Comparison of ENCODE assay signal across 12 cellular contexts in genomic region chr4:15400276-15400675, GRCh38. TPM values are rescaled to one million over a fixed set of nuclear protein-coding genes. Genes with fewer than 3 reads are reported as not detected.
A peak's percentile ranks its signal among the peaks of the same experiment; 100 is the strongest.
DNase-seq lines count a peak whose midpoint lies in the region; TF ChIP-seq lines count a peak whose summit lies in the region.
"Had no signal": no experiment of that assay in that cellular context is flagged by ENCODE, and none has a peak within 500 bp of the region (broad histone marks: within the 10 kb centered on the region; RNA-seq: fewer than 3 reads in every experiment).

No MANE protein-coding gene starts in this region.

- peak overlapping the region; percentile 83 for H3K4me2 ChIP-seq in Loucy (ENCODE audit: low read depth, low read length, poor library complexity, severe bottlenecking)
- peak overlapping the region; percentile 69 for H3K4me2 ChIP-seq in osteoblast (ENCODE audit: insufficient read depth, low read length)

- H3K36me3 ChIP-seq in A673 (ENCODE audit: insufficient read depth, low read length, poor library complexity, severe bottlenecking) (no peaks in the 10 kb centered on the region), Loucy (ENCODE audit: insufficient read depth, low read length) (no peaks in the 10 kb centered on the region), osteoblast (ENCODE audit: insufficient read depth, low read length) (no peaks in the 10 kb centered on the region)
- H3K36me3 ChIP-seq: cardiac muscle cell, thyroid gland had no signal

- H3K79me2 ChIP-seq in Loucy (ENCODE audit: insufficient read depth, low read length) = no peaks in the 10 kb centered on the region
- no peaks in the 10 kb centered on the region for H3K79me2 ChIP-seq in osteoblast (ENCODE audit: insufficient read depth, low read length)

- intact Hi-C loops in A673 (cut with micrococcal nuclease; ENCODE audit: unreplicated experiment) = loop anchor here (5.0 kb wide), 1 partner anchor 57 kb away; no protein-coding TSS in a partner anchor

- no peaks in the 10 kb centered on the region for H4K20me1 ChIP-seq in Loucy (ENCODE audit: insufficient read depth, low read length, poor library complexity, severe bottlenecking)
- no peaks in the 10 kb centered on the region for H4K20me1 ChIP-seq in osteoblast (ENCODE audit: insufficient read depth, low read length)

- no peaks in the 10 kb centered on the region for H3K9me2 ChIP-seq in Loucy (replicated peaks; ENCODE audit: low read depth, low read length)

- peak overlapping the region; percentile 77 for H3K9ac ChIP-seq in Loucy (ENCODE audit: low read depth, low read length, poor library complexity, severe bottlenecking)

- BruUV-seq in A673 (replicated peaks; lab: Mats Ljungman, UMichigan) = no TSS peak

- H2AFZ ChIP-seq in Loucy (ENCODE audit: low read length) (no peak overlapping the region), osteoblast (ENCODE audit: low read length) (no peak overlapping the region)

- H3K9me3 ChIP-seq in A673 (ENCODE audit: low read depth, low read length, poor library complexity, severe bottlenecking) (no peaks in the 10 kb centered on the region), Loucy (ENCODE audit: insufficient read depth, low read depth, low read length) (no peaks in the 10 kb centered on the region), osteoblast (ENCODE audit: low read depth, low read length) (no peaks in the 10 kb centered on the region)
- H3K9me3 ChIP-seq: thyroid gland had no signal

- H3K4me1 ChIP-seq in A673 (ENCODE audit: insufficient read depth, low read length, poor library complexity, severe bottlenecking) = peaks cover 65% of the 10 kb centered on the region
- H3K4me1 ChIP-seq in Loucy (ENCODE audit: insufficient read depth, low read length, poor library complexity, severe bottlenecking) = peaks cover 63% of the 10 kb centered on the region
- H3K4me1 ChIP-seq in osteoblast (ENCODE audit: insufficient read depth, low read length) = peaks cover 44% of the 10 kb centered on the region

- CTCF ChIA-PET in A673 (lab: Charles Lee) = interaction anchor here (0.6 kb wide), 1 partner anchor 170 kb away, joined by 3 read pairs; no protein-coding TSS in a partner anchor

- H3K27ac ChIP-seq in A673 (ENCODE audit: low read depth, low read length, poor library complexity, severe bottlenecking) = peak overlapping the region; percentile 75
- peak overlapping the region; percentile 63 for H3K27ac ChIP-seq in epithelial cell of prostate
- peak overlapping the region; percentile 75 for H3K27ac ChIP-seq in osteoblast (ENCODE audit: low read depth, low read length)
- H3K27ac ChIP-seq: cardiac muscle cell had no signal

- DNase-seq in A673 (ENCODE audit: low spot score) (no peak), epithelial cell of prostate (ENCODE audit: low read depth, low spot score) (no peak), osteoblast (ENCODE audit: insufficient read length, low spot score, missing footprints) (no peak), medulla oblongata (ENCODE audit: extremely low spot score) (no peak), ureter (ENCODE audit: low spot score) (no peak)
- no peak for DNase-seq in stimulated activated CD4-positive, alpha-beta T cell treated with anti-CD3 and anti-CD28 coated beads, Interleukin-2, amount 100 ng/mL, for 48 hours
- no peak for DNase-seq in stimulated activated CD4-positive, alpha-beta T cell treated with anti-CD3 and anti-CD28 coated beads, Interleukin-1b, Interleukin-23, amount 100 ng/mL, for 48 hours
- DNase-seq: NCI-H526 had no signal

- peaks cover 16% of the 10 kb centered on the region; the same call in 1 of the 2 replicates for H3F3A ChIP-seq in Loucy (ENCODE audit: low read depth)

- POLR2A ChIA-PET in A673 (lab: Charles Lee; ENCODE audit: low non-redundant PET) = interaction anchor here (0.6 kb wide), 1 partner anchor 759 kb away, joined by 5 read pairs; no protein-coding TSS in a partner anchor

- H3K4me3 ChIP-seq in A673 (ENCODE audit: low read depth, low read length, poor library complexity, severe bottlenecking) = no peak overlapping the region
- peak overlapping the region; percentile 69 for H3K4me3 ChIP-seq in Loucy (ENCODE audit: low read length, poor library complexity, severe bottlenecking)
- H3K4me3 ChIP-seq in osteoblast (ENCODE audit: insufficient read depth, low read length) = no peak overlapping the region
- H3K4me3 ChIP-seq: cardiac muscle cell, smooth muscle cell, thyroid gland had no signal

- TF ChIP-seq CTCF in A673 (conservative IDR thresholded peaks at IDR 0.05; ENCODE audit: low read depth, low read length) (no peak), Loucy (conservative IDR thresholded peaks at IDR 0.05; ENCODE audit: low read length) (no peak), osteoblast (IDR thresholded peaks at IDR 0.05; ENCODE audit: extremely low read depth, low read depth, low read length) (no peak)

- no peaks in the 10 kb centered on the region for H3K27me3 ChIP-seq in A673 (replicated peaks; ENCODE audit: insufficient read depth, low read depth, low read length, poor library complexity)
- no peaks in the 10 kb centered on the region for H3K27me3 ChIP-seq in Loucy (ENCODE audit: insufficient read depth, low read length, poor library complexity, severe bottlenecking)
- H3K27me3 ChIP-seq in osteoblast (ENCODE audit: insufficient read depth, low read length) = no peaks in the 10 kb centered on the region
- H3K27me3 ChIP-seq: cardiac muscle cell, thyroid gland had no signal

RNA-seq across cellular contexts. Expression of gene C1QTNF7, which starts 27.6 kb away (rescaled TPM):
- total RNA-seq in A673 (2021) (0.21 TPM in 1 of 2 replicates, not detected in the other), osteoblast (under 0.01 and 0.72 TPM in 2 replicates), ureter (4.3 TPM)
- total RNA-seq: cardiac muscle cell had no signal
